Comparison of ENCODE assay signal across 15 cellular contexts in genomic region chr14:57574617-57575288, GRCh38.
DNase-seq lines count a peak whose midpoint lies in the region; ATAC-seq and TF ChIP-seq lines count a peak whose summit lies in the region.
"Had no signal": no experiment of that assay in that cellular context is flagged by ENCODE, and none has a peak within 500 bp of the region (broad histone marks: within the 10 kb centered on the region; RNA-seq: fewer than 3 reads in every experiment).

No MANE protein-coding gene starts in this region.

- H3K4me2 ChIP-seq in OCI-LY7 (ENCODE audit: low read length) (no peak overlapping the region), trophoblast cell (ENCODE audit: low read length) (no peak overlapping the region)
- H3K4me2 ChIP-seq: BLaER1 treated with 17β-estradiol and CSF1 and Interleukin-3, amounts not matched to agents 10 nM and 100 nM had no signal

- no peak overlapping the region for H2BK120ac ChIP-seq in trophoblast cell (ENCODE audit: insufficient read depth, low read length, poor library complexity)

- no peak overlapping the region for H4K8ac ChIP-seq in trophoblast cell (ENCODE audit: low read depth, low read length)

- no TSS peak for BruUV-seq in MCF 10A (replicated peaks; lab: Mats Ljungman, UMichigan)
- BruUV-seq in OCI-LY7 (replicated peaks; lab: Mats Ljungman, UMichigan): no TSS peak

- peak; percentile 11 for DNase-seq in MCF 10A (ENCODE audit: unreplicated experiment)
- no peak for DNase-seq in breast epithelium (ENCODE audit: low spot score in 2 of 2)
- DNase-seq in OCI-LY7 (ENCODE audit: low spot score): no peak
- DNase-seq in glomerular visceral epithelial cell (ENCODE audit: extremely low spot score): peak; percentile 12
- DNase-seq in trophoblast cell: no peak
- DNase-seq in esophagus squamous epithelium (lab: John Stamatoyannopoulos, UW): no peak
- DNase-seq: activated naive CD8-positive, alpha-beta T cell treated with anti-CD3 and anti-CD28 coated beads for 36 hours; cortex of kidney; Karpas-422; Right ventricle myocardium superior; stimulated activated CD4-positive, alpha-beta T cell treated with anti-CD3 and anti-CD28 coated beads, Interleukin-2, amount 100 ng/mL, for 48 hours had no signal

- no peaks in the 10 kb centered on the region for H3K27me3 Mint-ChIP-seq in MCF 10A (ENCODE audit: insufficient read depth, unreplicated experiment)
- H3K27me3 Mint-ChIP-seq: activated naive CD8-positive, alpha-beta T cell treated with anti-CD3 and anti-CD28 coated beads for 36 hours had no signal

- no peak overlapping the region for H3K4ac ChIP-seq in trophoblast cell (ENCODE audit: low read depth, low read length)

- H2AFZ ChIP-seq in OCI-LY7 (ENCODE audit: low read length) (no peak overlapping the region), trophoblast cell (ENCODE audit: insufficient read depth, low read length, poor library complexity) (no peak overlapping the region)

- no peak overlapping the region for H3K23ac ChIP-seq in trophoblast cell (ENCODE audit: low read length)

- ATAC-seq in HG03159 (IDR thresholded peaks at IDR 0.05; ENCODE audit: unreplicated experiment): no peak
- no peak for ATAC-seq in GM19035 (IDR thresholded peaks at IDR 0.05; ENCODE audit: unreplicated experiment)
- ATAC-seq: stimulated activated effector memory CD8-positive, alpha-beta T cell treated with anti-CD3 and anti-CD28 coated beads, Interleukin-12 subunit alpha, Interleukin-12 subunit beta, amount 100 ng/mL, for 72 hours had no signal

- no peak overlapping the region for H3K14ac ChIP-seq in trophoblast cell (ENCODE audit: low read length)

- H3K18ac ChIP-seq in trophoblast cell (ENCODE audit: low read length): no peak overlapping the region

- H3K4me3 Mint-ChIP-seq in MCF 10A (ENCODE audit: unreplicated experiment): no peak overlapping the region
- H3K4me3 Mint-ChIP-seq: activated naive CD8-positive, alpha-beta T cell treated with anti-CD3 and anti-CD28 coated beads for 36 hours; stimulated activated effector memory CD8-positive, alpha-beta T cell treated with anti-CD3 and anti-CD28 coated beads, Interleukin-12 subunit alpha, Interleukin-12 subunit beta, amount 100 ng/mL, for 72 hours had no signal

- H3K27ac ChIP-seq in breast epithelium: no peak overlapping the region
- H3K27ac ChIP-seq in OCI-LY7 (ENCODE audit: low read depth, low read length, poor library complexity, severe bottlenecking): no peak overlapping the region
- no peak overlapping the region for H3K27ac ChIP-seq in trophoblast cell (ENCODE audit: low read depth, low read length)
- no peak overlapping the region for H3K27ac ChIP-seq in esophagus squamous epithelium
- H3K27ac ChIP-seq: BLaER1 treated with 17β-estradiol and CSF1 and Interleukin-3, amounts not matched to agents 10 nM and 100 nM had no signal

- no peaks in the 10 kb centered on the region for H4K20me1 ChIP-seq in OCI-LY7 (ENCODE audit: insufficient read depth, low read length)
- H4K20me1 ChIP-seq: BLaER1 treated with 17β-estradiol and CSF1 and Interleukin-3, amounts not matched to agents 10 nM and 100 nM had no signal

- no peak overlapping the region for H3K9ac ChIP-seq in trophoblast cell (ENCODE audit: low read length)
- H3K9ac ChIP-seq: BLaER1 treated with 17β-estradiol and CSF1 and Interleukin-3, amounts not matched to agents 10 nM and 100 nM had no signal

- H3K36me3 Mint-ChIP-seq in MCF 10A (ENCODE audit: insufficient read depth, unreplicated experiment): no peaks in the 10 kb centered on the region
- H3K36me3 Mint-ChIP-seq: activated naive CD8-positive, alpha-beta T cell treated with anti-CD3 and anti-CD28 coated beads for 36 hours; stimulated activated effector memory CD8-positive, alpha-beta T cell treated with anti-CD3 and anti-CD28 coated beads, Interleukin-12 subunit alpha, Interleukin-12 subunit beta, amount 100 ng/mL, for 72 hours had no signal

- no peaks in the 10 kb centered on the region for H3K9me2 ChIP-seq in OCI-LY7 (ENCODE audit: insufficient read depth, low read length)

- no peaks in the 10 kb centered on the region for H3K79me1 ChIP-seq in trophoblast cell (ENCODE audit: low read length)

- H3K79me2 ChIP-seq in OCI-LY7 (ENCODE audit: insufficient read depth, low read depth, low read length) (no peaks in the 10 kb centered on the region), trophoblast cell (ENCODE audit: control insufficient read depth, insufficient read depth, low read length, poor library complexity) (no peaks in the 10 kb centered on the region)

- no peaks in the 10 kb centered on the region for H3K9me3 Mint-ChIP-seq in MCF 10A (ENCODE audit: unreplicated experiment)
- H3K9me3 Mint-ChIP-seq: activated naive CD8-positive, alpha-beta T cell treated with anti-CD3 and anti-CD28 coated beads for 36 hours had no signal

- POLR2A ChIA-PET in MCF 10A (lab: Yijun Ruan, JAX) (interaction anchor here (0.6 kb wide), 1 partner anchor 31 kb away, joined by 3 read pairs; no protein-coding TSS in a partner anchor), OCI-LY7 (lab: Charles Lee) (no interaction called here)

- no CpG with 5 or more reads among the region's 5 CpGs for WGBS in trophoblast cell (ENCODE audit: extremely low coverage, insufficient coverage, insufficient read length)
- WGBS in esophagus squamous epithelium, 2 donors: 67 to 69% methylated on average over 4 to 5 of the region's 5 CpGs

- no peak overlapping the region for H3K27ac Mint-ChIP-seq in MCF 10A (ENCODE audit: low read depth, unreplicated experiment)
- H3K27ac Mint-ChIP-seq: activated naive CD8-positive, alpha-beta T cell treated with anti-CD3 and anti-CD28 coated beads for 36 hours; stimulated activated effector memory CD8-positive, alpha-beta T cell treated with anti-CD3 and anti-CD28 coated beads, Interleukin-12 subunit alpha, Interleukin-12 subunit beta, amount 100 ng/mL, for 72 hours had no signal

- H3K4me1 Mint-ChIP-seq in MCF 10A (ENCODE audit: insufficient read depth, unreplicated experiment): no peaks in the 10 kb centered on the region
- H3K4me1 Mint-ChIP-seq: activated naive CD8-positive, alpha-beta T cell treated with anti-CD3 and anti-CD28 coated beads for 36 hours; stimulated activated effector memory CD8-positive, alpha-beta T cell treated with anti-CD3 and anti-CD28 coated beads, Interleukin-12 subunit alpha, Interleukin-12 subunit beta, amount 100 ng/mL, for 72 hours had no signal

- no peak overlapping the region for H2BK5ac ChIP-seq in trophoblast cell (ENCODE audit: low read depth, low read length, poor library complexity)

- H2BK12ac ChIP-seq in trophoblast cell (ENCODE audit: low read length): no peak overlapping the region

- no peak overlapping the region for H2AK5ac ChIP-seq in trophoblast cell (ENCODE audit: low read length)

- intact Hi-C loops in MCF 10A (cut with micrococcal nuclease): no loop called here
- intact Hi-C loops in breast epithelium (cut with DNase I; ENCODE audit: low total_unique reads): no loop called here
- intact Hi-C loops in OCI-LY7 (cut with micrococcal nuclease; ENCODE audit: unreplicated experiment): no loop called here
- intact Hi-C loops in esophagus squamous epithelium (cut with DNase I): no loop called here

- no peak overlapping the region for H3K4me3 ChIP-seq in breast epithelium
- H3K4me3 ChIP-seq in OCI-LY7 (ENCODE audit: low read depth, low read length, poor library complexity, severe bottlenecking): no peak overlapping the region
- H3K4me3 ChIP-seq in trophoblast cell (ENCODE audit: low read depth, low read length): no peak overlapping the region
- no peak overlapping the region for H3K4me3 ChIP-seq in esophagus squamous epithelium
- H3K4me3 ChIP-seq: BLaER1 treated with 17β-estradiol and CSF1 and Interleukin-3, amounts not matched to agents 10 nM and 100 nM had no signal

- no peaks in the 10 kb centered on the region for H3K36me3 ChIP-seq in breast epithelium
- H3K36me3 ChIP-seq in OCI-LY7 (ENCODE audit: insufficient read depth, low read length): no peaks in the 10 kb centered on the region
- no peaks in the 10 kb centered on the region for H3K36me3 ChIP-seq in trophoblast cell (ENCODE audit: control insufficient read depth in 1 of 2, insufficient read depth in 2 of 2, low read length in 2 of 2)
- no peaks in the 10 kb centered on the region for H3K36me3 ChIP-seq in esophagus squamous epithelium
- H3K36me3 ChIP-seq: BLaER1 treated with 17β-estradiol and CSF1 and Interleukin-3, amounts not matched to agents 10 nM and 100 nM had no signal

- H4K12ac ChIP-seq in trophoblast cell (ENCODE audit: low read depth, low read length): no peak overlapping the region

- H3K4me1 ChIP-seq in breast epithelium (no peaks in the 10 kb centered on the region), OCI-LY7 (ENCODE audit: insufficient read depth, low read length, poor library complexity, severe bottlenecking) (no peaks in the 10 kb centered on the region), trophoblast cell (ENCODE audit: control insufficient read depth in 1 of 2, insufficient read depth in 2 of 2, low read length in 2 of 2) (no peaks in the 10 kb centered on the region), esophagus squamous epithelium (no peaks in the 10 kb centered on the region)

- CTCF ChIA-PET in MCF 10A (lab: Yijun Ruan, JAX): interaction anchor here (0.7 to 1.8 kb wide), 2 partner anchors 81 to 89 kb away, joined by 3 to 6 read pairs; partner anchors contain the start of gene CCDC198
- CTCF ChIA-PET in OCI-LY7 (lab: Charles Lee; ENCODE audit: unreplicated experiment): no interaction called here

- no peaks in the 10 kb centered on the region for H3K27me3 ChIP-seq in breast epithelium
- no peaks in the 10 kb centered on the region for H3K27me3 ChIP-seq in trophoblast cell (ENCODE audit: insufficient read depth, low read length)
- H3K27me3 ChIP-seq in esophagus squamous epithelium: no peaks in the 10 kb centered on the region

- TF ChIP-seq CTCF in MCF 10A (IDR thresholded peaks at IDR 0.05; ENCODE audit: unreplicated experiment) (no peak), breast epithelium (IDR thresholded peaks at IDR 0.05) (no peak), OCI-LY7 (conservative IDR thresholded peaks at IDR 0.05; ENCODE audit: low read length) (peak; percentile 44; the same call in 1 of the 2 replicates), esophagus squamous epithelium (IDR thresholded peaks at IDR 0.05) (no peak)

- H4K91ac ChIP-seq in trophoblast cell (ENCODE audit: low read depth, low read length): no peak overlapping the region

- H3K9me3 ChIP-seq in breast epithelium: no peaks in the 10 kb centered on the region
- no peaks in the 10 kb centered on the region for H3K9me3 ChIP-seq in OCI-LY7 (ENCODE audit: low read length)
- no peaks in the 10 kb centered on the region for H3K9me3 ChIP-seq in trophoblast cell (ENCODE audit: insufficient read depth, low read depth, low read length)
- no peaks in the 10 kb centered on the region for H3K9me3 ChIP-seq in esophagus squamous epithelium
- H3K9me3 ChIP-seq: BLaER1 treated with 17β-estradiol and CSF1 and Interleukin-3, amounts not matched to agents 10 nM and 100 nM had no signal

- TF ChIP-seq POLR2A in breast epithelium (IDR thresholded peaks at IDR 0.05) (no peak), esophagus squamous epithelium (IDR thresholded peaks at IDR 0.05) (no peak)

Comparison
In these comparisons a context has a peak if more than half of its experiments do, and no peak if none do; other contexts are left out.
1. DNase-seq: peak in MCF 10A (single experiment) and glomerular visceral epithelial cell (single experiment); none in breast epithelium (0 of 2), OCI-LY7 (single experiment), trophoblast cell (0 of 2) and esophagus squamous epithelium (single experiment).